In genomic region chr12:104792570-104792969, GRCh38 we compare ENCODE assay signal across 12 cellular contexts.
DNase-seq lines count a peak whose midpoint lies in the region; ATAC-seq and TF ChIP-seq lines count a peak whose summit lies in the region.
"Had no signal": no experiment of that assay in that cellular context is flagged by ENCODE, and none has a peak within 500 bp of the region (broad histone marks: within the 10 kb centered on the region; RNA-seq: fewer than 3 reads in every experiment).

No MANE protein-coding gene starts in this region.

- TF ChIP-seq CTCF in cardiac muscle cell (IDR thresholded peaks at IDR 0.05; ENCODE audit: low read depth, low read length) = no peak

- peak overlapping the region; percentile 45 for H3K9ac ChIP-seq in adipocyte (ENCODE audit: low read length)
- H3K9ac ChIP-seq in skeletal muscle satellite cell (ENCODE audit: low read depth, low read length) = no peak overlapping the region

- H3K4me1 ChIP-seq in adipocyte (ENCODE audit: control insufficient read depth, insufficient read depth, low read length) = peaks cover 21% of the 10 kb centered on the region
- peaks cover 4% of the 10 kb centered on the region for H3K4me1 ChIP-seq in cardiac muscle cell (ENCODE audit: low read depth)
- H3K4me1 ChIP-seq in skeletal muscle satellite cell (ENCODE audit: control insufficient read depth, insufficient read depth, low read length) = peaks cover 13% of the 10 kb centered on the region

- no peak for ATAC-seq in GM21381 (IDR thresholded peaks at IDR 0.05; ENCODE audit: unreplicated experiment)
- ATAC-seq in HG02642 (IDR thresholded peaks at IDR 0.05; ENCODE audit: poor library complexity, unreplicated experiment) = no peak
- ATAC-seq in HG03280 (IDR thresholded peaks at IDR 0.05; ENCODE audit: unreplicated experiment) = no peak
- ATAC-seq: activated T-cell treated with anti-CD3 and anti-CD28 coated beads, Interleukin-2, amount 50 U/mL, for 72 hours; stimulated activated memory B cell treated with anti-CD40 and anti-IgM and Interleukin-4, amounts not matched to agents 10 μg/mL and 1 μg/mL and 100 μg/mL, for 72 hours had no signal

- peak overlapping the region; percentile 51 for H3K4me2 ChIP-seq in skeletal muscle satellite cell (ENCODE audit: low read length)

- no peaks in the 10 kb centered on the region for H3K27me3 ChIP-seq in adipocyte (replicated peaks; ENCODE audit: control insufficient read depth, insufficient read depth, low read length)
- H3K27me3 ChIP-seq in cardiac muscle cell = no peaks in the 10 kb centered on the region
- H3K27me3 ChIP-seq in skeletal muscle satellite cell (ENCODE audit: control insufficient read depth, insufficient read depth, low read length) = no peaks in the 10 kb centered on the region

- DNase-seq in HCEC 1CT = peak; percentile 72
- DNase-seq in adipocyte (ENCODE audit: low read depth) = peak; percentile 82
- peak; percentile 14 to 87 for DNase-seq in cardiac muscle cell (ENCODE audit: low read depth in 1 of 2, low spot score in 1 of 2)
- DNase-seq in NCI-H128 (lab: John Stamatoyannopoulos, UW; ENCODE audit: unreplicated experiment) = no peak
- DNase-seq: activated T-cell treated with anti-CD3 and anti-CD28 coated beads, Interleukin-2, amount 50 U/mL, for 72 hours; KG1; posterior cingulate gyrus had no signal

- H3K36me3 ChIP-seq in adipocyte (ENCODE audit: control insufficient read depth, insufficient read depth, low read length, severe bottlenecking) (no peaks in the 10 kb centered on the region), cardiac muscle cell (no peaks in the 10 kb centered on the region), skeletal muscle satellite cell (ENCODE audit: insufficient read depth, low read length) (no peaks in the 10 kb centered on the region)

- H3K4me3 ChIP-seq in adipocyte (ENCODE audit: low read length) (peak overlapping the region; percentile 63), cardiac muscle cell (no peak overlapping the region), skeletal muscle satellite cell (ENCODE audit: low read length) (no peak overlapping the region)

- no peaks in the 10 kb centered on the region for H3K9me3 ChIP-seq in adipocyte (ENCODE audit: control insufficient read depth, low read length)
- H3K9me3 ChIP-seq in cardiac muscle cell (ENCODE audit: low read depth) = no peaks in the 10 kb centered on the region
- no peaks in the 10 kb centered on the region for H3K9me3 ChIP-seq in skeletal muscle satellite cell (replicated peaks; ENCODE audit: low read length)

- no peak overlapping the region for H3K27ac ChIP-seq in cardiac muscle cell
